Comparison of ENCODE assay signal across 26 cellular contexts in genomic region chr10:74036474-74036873, GRCh38.
"Had no signal": no experiment of that assay in that cellular context is flagged by ENCODE, and none has a peak within 500 bp of the region (broad histone marks: within the 10 kb centered on the region; RNA-seq: fewer than 3 reads in every experiment).

No MANE protein-coding gene starts in this region.

- H3K4me3 ChIP-seq: left lung, ovary, suprapubic skin, transverse colon had no signal

- H3K4me3 Mint-ChIP-seq: activated B cell treated with CpG ODN at 0.5 μM for 24 hours; activated CD8-positive, alpha-beta T cell treated with anti-CD3 and anti-CD28 coated beads for 36 hours; activated T-cell treated with anti-CD3 and anti-CD28 coated beads, Interleukin-2, amount 50 U/mL, for 4 hours; activated T-helper 17 cell treated with anti-CD3 and anti-CD28 coated beads, Interleukin-2, amount 50 U/mL, for 72 hours; central memory CD8-positive, alpha-beta T cell; dendritic cell treated with granulocyte-macrophage colony-stimulating factor and Interleukin-4, amounts not matched to agents 40 ng/mL and 50 ng/mL, for 4 days; endodermal cell; nephron had no signal

- H3K9me3 ChIP-seq: left lung, ovary, suprapubic skin, transverse colon had no signal

- H3K9me3 Mint-ChIP-seq: activated B cell treated with CpG ODN at 0.5 μM for 24 hours; activated CD8-positive, alpha-beta T cell treated with anti-CD3 and anti-CD28 coated beads for 36 hours; activated naive CD4-positive, alpha-beta T cell treated with anti-CD3 and anti-CD28 coated beads, Interleukin-2, amount 50 U/mL, for 72 hours; activated T-cell treated with anti-CD3 and anti-CD28 coated beads, Interleukin-2, amount 50 U/mL, for 4 hours; activated T-helper 17 cell treated with anti-CD3 and anti-CD28 coated beads, Interleukin-2, amount 50 U/mL, for 72 hours; central memory CD8-positive, alpha-beta T cell; dendritic cell treated with granulocyte-macrophage colony-stimulating factor and Interleukin-4, amounts not matched to agents 40 ng/mL and 50 ng/mL, for 4 days; endodermal cell; nephron had no signal

- H3K27ac ChIP-seq: foreskin keratinocyte, left lung, suprapubic skin had no signal

- H3K27ac Mint-ChIP-seq: activated B cell treated with CpG ODN at 0.5 μM for 24 hours; activated CD8-positive, alpha-beta T cell treated with anti-CD3 and anti-CD28 coated beads for 36 hours; activated naive CD4-positive, alpha-beta T cell treated with anti-CD3 and anti-CD28 coated beads, Interleukin-2, amount 50 U/mL, for 72 hours; activated T-helper 17 cell treated with anti-CD3 and anti-CD28 coated beads, Interleukin-2, amount 50 U/mL, for 72 hours; endodermal cell had no signal

- FAIRE-seq: bronchial epithelial cell, islet of Langerhans, urothelium cell line had no signal

- H3K36me3 Mint-ChIP-seq: activated naive CD4-positive, alpha-beta T cell treated with anti-CD3 and anti-CD28 coated beads, Interleukin-2, amount 50 U/mL, for 72 hours had no signal

- DNase-seq: activated B cell treated with CpG ODN at 0.5 μM for 24 hours; activated CD4-positive, alpha-beta T cell treated with anti-CD3 and anti-CD28 coated beads, Interleukin-2, amount 50 U/mL, for 1 hour; activated CD8-positive, alpha-beta T cell treated with anti-CD3 and anti-CD28 coated beads for 36 hours; activated naive CD4-positive, alpha-beta T cell; activated T-cell treated with anti-CD3 and anti-CD28 coated beads, Interleukin-2, amount 50 U/mL, for 4 hours; endodermal cell; foreskin keratinocyte; left lung; ovary; retina; stimulated activated CD4-positive, alpha-beta T cell treated with anti-CD3 and anti-CD28 coated beads, Interleukin-15, amount 100 ng/mL, for 24 hours; stimulated activated CD4-positive, alpha-beta T cell treated with anti-CD3 and anti-CD28 coated beads, Interleukin-2, amount 100 ng/mL, for 24 hours; stimulated activated naive CD4-positive, alpha-beta T cell; T-helper 2 cell; transverse colon had no signal

- H3K27me3 Mint-ChIP-seq: activated B cell treated with CpG ODN at 0.5 μM for 24 hours; activated CD8-positive, alpha-beta T cell treated with anti-CD3 and anti-CD28 coated beads for 36 hours; activated T-helper 17 cell treated with anti-CD3 and anti-CD28 coated beads, Interleukin-2, amount 50 U/mL, for 72 hours; central memory CD8-positive, alpha-beta T cell; dendritic cell treated with granulocyte-macrophage colony-stimulating factor and Interleukin-4, amounts not matched to agents 40 ng/mL and 50 ng/mL, for 4 days; progenitor cell of endocrine pancreas had no signal

- H3K36me3 ChIP-seq: ovary had no signal

- ATAC-seq: activated CD8-positive, alpha-beta T cell treated with anti-CD3 and anti-CD28 coated beads for 36 hours; activated naive CD4-positive, alpha-beta T cell treated with anti-CD3 and anti-CD28 coated beads, Interleukin-2, amount 50 U/mL, for 72 hours; activated T-cell treated with anti-CD3 and anti-CD28 coated beads, Interleukin-2, amount 50 U/mL, for 4 hours; activated T-helper 17 cell treated with anti-CD3 and anti-CD28 coated beads, Interleukin-2, amount 50 U/mL, for 72 hours; esophagus mucosa; foreskin keratinocyte; left lung had no signal

- H3K27me3 ChIP-seq: foreskin keratinocyte, left lung, ovary, suprapubic skin, transverse colon had no signal
